Comparison of ENCODE assay signal across 2 cellular contexts in genomic region chr10:32388258-32389027, GRCh38.
TF ChIP-seq lines count a peak whose summit lies in the region.

No MANE protein-coding gene starts in this region.

TF ChIP-seq in A549, 52 proteins besides CTCF, POLR2A, EP300 and RAD21:
- no peak for TF ChIP-seq CBX8 (IDR thresholded peaks at IDR 0.05)
- TF ChIP-seq MAFK (IDR thresholded peaks at IDR 0.05; ENCODE audit: partially characterized antibody) = peak; percentile 47
- no peak for TF ChIP-seq HEYL (CRISPR knock-in tag; IDR thresholded peaks at IDR 0.05)
- TF ChIP-seq MAZ (IDR thresholded peaks at IDR 0.05; ENCODE audit: borderline replicate concordance, low read depth, low read length) = no peak
- no peak for TF ChIP-seq BCL3 (IDR thresholded peaks at IDR 0.05)
- no peak for TF ChIP-seq JUN (IDR thresholded peaks at IDR 0.05)
- TF ChIP-seq CEBPB (IDR thresholded peaks at IDR 0.05) = no peak
- TF ChIP-seq FOXS1 (CRISPR knock-in tag; IDR thresholded peaks at IDR 0.05) = no peak
- TF ChIP-seq GATA3 (IDR thresholded peaks at IDR 0.05; ENCODE audit: borderline replicate concordance) = no peak

TF ChIP-seq in K562, 482 proteins besides CTCF, POLR2A, EP300 and RAD21:
- TF ChIP-seq GTF2A2 (tag; IDR thresholded peaks at IDR 0.05) (no peak), MAFF (IDR thresholded peaks at IDR 0.05; ENCODE audit: low read length) (peak; percentile 7; the same call in 1 of the 2 replicates), GTF2F1 (IDR thresholded peaks at IDR 0.05; ENCODE audit: low read depth, low read length) (no peak), ZBTB34 (CRISPR knock-in tag; IDR thresholded peaks at IDR 0.05) (no peak), POLR2B (IDR thresholded peaks at IDR 0.05; ENCODE audit: low read depth, partially characterized antibody) (no peak), ZNF23 (CRISPR knock-in tag; IDR thresholded peaks at IDR 0.05) (no peak), ZHX1 (conservative IDR thresholded peaks at IDR 0.05; ENCODE audit: low read length) (no peak), MECOM (CRISPR knock-in tag; IDR thresholded peaks at IDR 0.05) (no peak), SREBF2 (CRISPR knock-in tag; IDR thresholded peaks at IDR 0.05) (no peak), TEAD1 (CRISPR knock-in tag; IDR thresholded peaks at IDR 0.05) (no peak), ZNF316 (IDR thresholded peaks at IDR 0.05) (peak; percentile 31; the same call in 1 of the 2 replicates), ZFP36 (IDR thresholded peaks at IDR 0.05; ENCODE audit: low read depth, low read length, partially characterized antibody) (peak; percentile 17)
- TF ChIP-seq, protein P1, sequence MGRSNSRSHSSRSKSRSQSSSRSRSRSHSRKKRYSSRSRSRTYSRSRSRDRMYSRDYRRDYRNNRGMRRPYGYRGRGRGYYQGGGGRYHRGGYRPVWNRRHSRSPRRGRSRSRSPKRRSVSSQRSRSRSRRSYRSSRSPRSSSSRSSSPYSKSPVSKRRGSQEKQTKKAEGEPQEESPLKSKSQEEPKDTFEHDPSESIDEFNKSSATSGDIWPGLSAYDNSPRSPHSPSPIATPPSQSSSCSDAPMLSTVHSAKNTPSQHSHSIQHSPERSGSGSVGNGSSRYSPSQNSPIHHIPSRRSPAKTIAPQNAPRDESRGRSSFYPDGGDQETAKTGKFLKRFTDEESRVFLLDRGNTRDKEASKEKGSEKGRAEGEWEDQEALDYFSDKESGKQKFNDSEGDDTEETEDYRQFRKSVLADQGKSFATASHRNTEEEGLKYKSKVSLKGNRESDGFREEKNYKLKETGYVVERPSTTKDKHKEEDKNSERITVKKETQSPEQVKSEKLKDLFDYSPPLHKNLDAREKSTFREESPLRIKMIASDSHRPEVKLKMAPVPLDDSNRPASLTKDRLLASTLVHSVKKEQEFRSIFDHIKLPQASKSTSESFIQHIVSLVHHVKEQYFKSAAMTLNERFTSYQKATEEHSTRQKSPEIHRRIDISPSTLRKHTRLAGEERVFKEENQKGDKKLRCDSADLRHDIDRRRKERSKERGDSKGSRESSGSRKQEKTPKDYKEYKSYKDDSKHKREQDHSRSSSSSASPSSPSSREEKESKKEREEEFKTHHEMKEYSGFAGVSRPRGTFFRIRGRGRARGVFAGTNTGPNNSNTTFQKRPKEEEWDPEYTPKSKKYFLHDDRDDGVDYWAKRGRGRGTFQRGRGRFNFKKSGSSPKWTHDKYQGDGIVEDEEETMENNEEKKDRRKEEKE (IDR thresholded peaks at IDR 0.05; ENCODE audit: borderline replicate concordance in 1 of 2, control insufficient read depth in 1 of 2, low read depth in 2 of 2, low read length in 1 of 2) = no peak
- TF ChIP-seq, protein P2, sequence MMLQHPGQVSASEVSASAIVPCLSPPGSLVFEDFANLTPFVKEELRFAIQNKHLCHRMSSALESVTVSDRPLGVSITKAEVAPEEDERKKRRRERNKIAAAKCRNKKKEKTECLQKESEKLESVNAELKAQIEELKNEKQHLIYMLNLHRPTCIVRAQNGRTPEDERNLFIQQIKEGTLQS (IDR thresholded peaks at IDR 0.05) = no peak
- TF ChIP-seq, protein P2 (CRISPR knock-in tag; conservative IDR thresholded peaks at IDR 0.05) = no peak
TF ChIP-seq in K562: peak in this region for 3.
